In the genomic region with DNA sequence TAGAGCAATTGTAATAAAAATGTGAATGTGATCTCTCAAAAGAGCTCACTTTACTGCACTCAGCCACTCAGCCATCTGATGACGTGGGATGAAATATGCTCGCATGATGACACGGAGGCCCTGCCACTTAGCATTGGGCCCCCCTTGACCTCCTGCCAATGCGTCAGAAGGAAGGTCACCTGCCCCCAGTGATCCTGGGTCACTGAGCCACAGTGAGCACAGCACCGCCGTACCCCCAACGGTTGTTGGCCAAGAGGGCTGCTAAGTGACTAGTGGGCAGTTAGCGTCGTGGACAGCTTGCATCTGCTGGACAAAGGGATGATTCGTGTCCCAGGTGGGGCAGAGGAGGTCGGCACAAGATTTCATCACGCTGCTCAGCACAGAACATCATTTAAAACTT, we compare ENCODE assay signal across 20 cellular contexts. TPM values are rescaled to one million over a fixed set of nuclear protein-coding genes. Genes with fewer than 3 reads are reported as not detected.
"Had no signal": no experiment of that assay in that cellular context is flagged by ENCODE, and none has a peak within 500 bp of the region (broad histone marks: within the 10 kb centered on the region; RNA-seq: fewer than 3 reads in every experiment).

No MANE protein-coding gene starts in this region.

- H3K9me3 ChIP-seq: body of pancreas, colonic mucosa, esophagus squamous epithelium, upper lobe of left lung had no signal

- H3K27ac ChIP-seq: body of pancreas, colonic mucosa, esophagus squamous epithelium had no signal

- H3K4me3 ChIP-seq: body of pancreas, colonic mucosa, esophagus squamous epithelium, lung, upper lobe of left lung had no signal

- H3K27me3 Mint-ChIP-seq: activated CD4-positive, alpha-beta memory T cell treated with anti-CD3 and anti-CD28 coated beads, Interleukin-2, amount 10 ng/mL, durations not matched to agents 7 days and 5 days; activated CD8-positive, alpha-beta memory T cell treated with anti-CD3 and anti-CD28 coated beads, Interleukin-2, amount 10 ng/mL, durations not matched to agents 7 days and 5 days had no signal

- H3K4me1 Mint-ChIP-seq: mesothelial cell of epicardium had no signal

- H3K4me1 ChIP-seq: body of pancreas, colonic mucosa, esophagus squamous epithelium had no signal

- H3K27ac Mint-ChIP-seq: activated CD8-positive, alpha-beta memory T cell treated with anti-CD3 and anti-CD28 coated beads, Interleukin-2, amount 10 ng/mL, durations not matched to agents 7 days and 5 days; mesothelial cell of epicardium had no signal

- H3K27me3 ChIP-seq: body of pancreas, colonic mucosa, esophagus squamous epithelium, upper lobe of left lung had no signal

- DNase-seq: activated CD4-positive, alpha-beta memory T cell treated with anti-CD3 and anti-CD28 coated beads, Interleukin-2, amount 10 ng/mL, durations not matched to agents 7 days and 5 days; activated CD4-positive, alpha-beta T cell treated with anti-CD3 and anti-CD28 coated beads for 48 hours; activated CD4-positive, CD25-positive, alpha-beta regulatory T cell; activated CD8-positive, alpha-beta memory T cell treated with anti-CD3 and anti-CD28 coated beads, Interleukin-2, amount 10 ng/mL, durations not matched to agents 7 days and 5 days; activated naive CD4-positive, alpha-beta T cell; body of pancreas; central memory CD4-positive, alpha-beta T cell; colonic mucosa; esophagus squamous epithelium; left colon; nephron progenitor cell; stimulated activated CD4-positive, alpha-beta T cell treated with anti-CD3 and anti-CD28 coated beads, Interleukin-12 subunit alpha, Interleukin-12 subunit beta, amount 100 ng/mL, for 4 hours; stimulated activated CD4-positive, alpha-beta T cell treated with anti-CD3 and anti-CD28 coated beads, Interleukin-1b, Interleukin-23, amount 100 ng/mL, for 48 hours; stimulated activated naive CD8-positive, alpha-beta T cell treated with anti-CD3 and anti-CD28 coated beads, Interleukin-15, Interleukin-2, amounts not matched to agents 100 U/mL and 50 U/mL, for 24 hours; SW 1271; upper lobe of left lung had no signal

- ATAC-seq: activated CD8-positive, alpha-beta memory T cell treated with anti-CD3 and anti-CD28 coated beads, Interleukin-2, amount 10 ng/mL, durations not matched to agents 7 days and 5 days; body of pancreas; left colon; stimulated activated naive CD8-positive, alpha-beta T cell treated with anti-CD3 and anti-CD28 coated beads, Interleukin-15, Interleukin-2, amounts not matched to agents 100 U/mL and 50 U/mL, for 24 hours had no signal

- H3K9me3 Mint-ChIP-seq: activated CD4-positive, alpha-beta memory T cell treated with anti-CD3 and anti-CD28 coated beads, Interleukin-2, amount 10 ng/mL, durations not matched to agents 7 days and 5 days; mesothelial cell of epicardium; nephron progenitor cell had no signal

- H3K4me3 Mint-ChIP-seq: activated CD4-positive, alpha-beta memory T cell treated with anti-CD3 and anti-CD28 coated beads, Interleukin-2, amount 10 ng/mL, durations not matched to agents 7 days and 5 days; activated CD8-positive, alpha-beta memory T cell treated with anti-CD3 and anti-CD28 coated beads, Interleukin-2, amount 10 ng/mL, durations not matched to agents 7 days and 5 days; mesothelial cell of epicardium; nephron progenitor cell had no signal

RNA-seq across cellular contexts. Expression of a gene that starts 45.3 kb away (rescaled TPM):
- total RNA-seq: body of pancreas, colonic mucosa, left colon, lung, mesothelial cell of epicardium, omental fat pad, posterior vena cava had no signal
